ENCODE assay signal across 9 cellular contexts in the genomic region with DNA sequence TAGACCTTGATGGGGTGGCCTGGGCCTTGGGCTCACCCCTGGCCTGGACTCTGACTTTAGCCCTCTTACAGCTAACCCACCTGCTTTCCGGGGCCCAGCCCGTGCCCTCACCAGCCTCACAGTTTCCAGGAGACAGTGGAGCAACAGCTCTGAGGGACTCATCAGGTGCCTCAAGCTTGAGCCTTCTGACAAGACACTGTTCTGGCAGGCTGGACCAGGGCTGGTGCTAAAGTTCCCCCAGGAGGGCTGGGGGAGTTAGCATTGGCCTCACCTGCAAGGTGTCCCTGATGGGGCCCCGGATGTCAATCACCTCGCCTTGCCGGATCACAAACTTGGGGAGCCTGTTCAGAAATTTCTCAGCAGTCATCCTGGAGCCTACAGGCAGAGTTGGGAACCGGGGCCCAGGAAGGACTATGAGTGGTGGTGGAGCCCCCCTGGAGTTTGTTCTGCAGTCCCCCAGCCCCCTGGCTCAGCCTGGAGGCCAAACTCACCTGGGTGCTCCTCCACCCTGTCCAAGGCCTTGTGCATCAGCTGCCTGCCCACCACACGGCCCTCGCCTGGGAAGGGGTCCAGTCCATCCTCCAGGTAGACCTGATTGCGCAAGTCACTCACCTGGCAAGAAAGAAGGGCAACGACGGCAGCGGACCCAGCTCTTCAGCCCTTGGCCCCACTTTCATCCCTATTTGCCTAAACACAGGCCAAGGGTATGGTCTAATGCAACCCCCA. TPM values are rescaled to one million over a fixed set of nuclear protein-coding genes. Genes with fewer than 3 reads are reported as not detected.
DNase-seq lines count a peak whose midpoint lies in the region; ATAC-seq and TF ChIP-seq lines count a peak whose summit lies in the region.
"Had no signal": no experiment of that assay in that cellular context is flagged by ENCODE, and none has a peak within 500 bp of the region (broad histone marks: within the 10 kb centered on the region; RNA-seq: fewer than 3 reads in every experiment).

No MANE protein-coding gene starts in this region.

- H3K4me3 ChIP-seq in lower lobe of right lung (no peak overlapping the region), tibial nerve (no peak overlapping the region)

- ATAC-seq in lower lobe of right lung: no peak
- no peak for ATAC-seq in GM19328 (IDR thresholded peaks at IDR 0.05; ENCODE audit: unreplicated experiment)

- TF ChIP-seq POLR2A in tibial nerve (IDR thresholded peaks at IDR 0.05): no peak

- H3K36me3 Mint-ChIP-seq in activated naive CD4-positive, alpha-beta T cell treated with anti-CD3 and anti-CD28 coated beads for 36 hours (ENCODE audit: low read depth): peaks cover 18% of the 10 kb centered on the region
- peaks cover 44% of the 10 kb centered on the region for H3K36me3 Mint-ChIP-seq in activated T-helper 2 cell treated with anti-CD3 and anti-CD28 coated beads, Interferon-gamma antibody, Interleukin-2, Interleukin-4, amounts not matched to agents 10 μg/mL and 5 μg/mL and 100 μg/mL, durations not matched to agents 14 hours and 24 hours and 36 hours (ENCODE audit: low read depth)

- intact Hi-C loops in activated naive CD4-positive, alpha-beta T cell treated with anti-CD3 and anti-CD28 coated beads for 36 hours (cut with micrococcal nuclease): loop anchor here (5.0 kb wide), 1 partner anchor 157 kb away; no protein-coding TSS in a partner anchor
- intact Hi-C loops in activated T-helper 2 cell treated with anti-CD3 and anti-CD28 coated beads, Interferon-gamma antibody, Interleukin-2, Interleukin-4, amounts not matched to agents 10 μg/mL and 5 μg/mL and 100 μg/mL, durations not matched to agents 14 hours and 24 hours and 36 hours (cut with micrococcal nuclease): loop anchor here (1.0 to 10.0 kb wide), 3 partner anchors 8 to 261 kb away; no protein-coding TSS in a partner anchor
- intact Hi-C loops in lower lobe of right lung (cut with DNase I): no loop called here

- H3K27me3 Mint-ChIP-seq in activated naive CD4-positive, alpha-beta T cell treated with anti-CD3 and anti-CD28 coated beads for 36 hours (ENCODE audit: low read depth): no peaks in the 10 kb centered on the region
- H3K27me3 Mint-ChIP-seq in activated T-helper 2 cell treated with anti-CD3 and anti-CD28 coated beads, Interferon-gamma antibody, Interleukin-2, Interleukin-4, amounts not matched to agents 10 μg/mL and 5 μg/mL and 100 μg/mL, durations not matched to agents 14 hours and 24 hours and 36 hours (ENCODE audit: low read depth): no peaks in the 10 kb centered on the region

- 88 to 96% methylated on average over 8 to 9 of the region's 12 CpGs for WGBS in tibial nerve, 2 donors

- H3K27ac ChIP-seq in lower lobe of right lung: peak overlapping the region; percentile 60
- H3K27ac ChIP-seq in tibial nerve: peak overlapping the region; percentile 6 to 96 (median 69)

- no peak for DNase-seq in activated naive CD4-positive, alpha-beta T cell treated with anti-CD3 and anti-CD28 coated beads for 36 hours
- DNase-seq in activated naive CD4-positive, alpha-beta T cell treated with anti-CD3 and anti-CD28 coated beads, Interleukin-2, amount 50 U/mL, for 16 hours: no peak
- DNase-seq in activated T-helper 2 cell treated with anti-CD3 and anti-CD28 coated beads, Interferon-gamma antibody, Interleukin-2, Interleukin-4, amounts not matched to agents 10 μg/mL and 5 μg/mL and 100 μg/mL, durations not matched to agents 14 hours and 24 hours and 36 hours (ENCODE audit: low spot score): no peak
- DNase-seq in lower lobe of right lung (no peak), tibial nerve (ENCODE audit: low spot score in 2 of 2) (no peak), HPDE6-E6E7 (ENCODE audit: extremely low spot score) (no peak), NCI-H345 (lab: John Stamatoyannopoulos, UW) (no peak)

- TF ChIP-seq EP300 in tibial nerve (IDR thresholded peaks at IDR 0.05): no peak

- no peaks in the 10 kb centered on the region for H3K9me3 Mint-ChIP-seq in activated naive CD4-positive, alpha-beta T cell treated with anti-CD3 and anti-CD28 coated beads for 36 hours
- H3K9me3 Mint-ChIP-seq in activated T-helper 2 cell treated with anti-CD3 and anti-CD28 coated beads, Interferon-gamma antibody, Interleukin-2, Interleukin-4, amounts not matched to agents 10 μg/mL and 5 μg/mL and 100 μg/mL, durations not matched to agents 14 hours and 24 hours and 36 hours: no peaks in the 10 kb centered on the region

- H3K9me3 ChIP-seq in lower lobe of right lung (no peaks in the 10 kb centered on the region), tibial nerve (no peaks in the 10 kb centered on the region)

- H3K4me1 Mint-ChIP-seq in activated naive CD4-positive, alpha-beta T cell treated with anti-CD3 and anti-CD28 coated beads for 36 hours (ENCODE audit: low read depth): peaks cover 85% of the 10 kb centered on the region
- peaks cover 79% of the 10 kb centered on the region for H3K4me1 Mint-ChIP-seq in activated T-helper 2 cell treated with anti-CD3 and anti-CD28 coated beads, Interferon-gamma antibody, Interleukin-2, Interleukin-4, amounts not matched to agents 10 μg/mL and 5 μg/mL and 100 μg/mL, durations not matched to agents 14 hours and 24 hours and 36 hours (ENCODE audit: low read depth)

- H3K27ac Mint-ChIP-seq in activated naive CD4-positive, alpha-beta T cell treated with anti-CD3 and anti-CD28 coated beads for 36 hours: peak overlapping the region; percentile 92
- H3K27ac Mint-ChIP-seq in activated T-helper 2 cell treated with anti-CD3 and anti-CD28 coated beads, Interferon-gamma antibody, Interleukin-2, Interleukin-4, amounts not matched to agents 10 μg/mL and 5 μg/mL and 100 μg/mL, durations not matched to agents 14 hours and 24 hours and 36 hours: peak overlapping the region; percentile 100

- H3K4me1 ChIP-seq in lower lobe of right lung (peaks cover 91% of the 10 kb centered on the region), tibial nerve (peaks cover 0 to 83% (median 49%) of the 10 kb centered on the region in 4 donors)

- TF ChIP-seq CTCF in lower lobe of right lung (IDR thresholded peaks at IDR 0.05) (no peak), tibial nerve (IDR thresholded peaks at IDR 0.05) (no peak)

- no peaks in the 10 kb centered on the region for H3K27me3 ChIP-seq in lower lobe of right lung (ENCODE audit: low read depth)
- no peaks in the 10 kb centered on the region for H3K27me3 ChIP-seq in tibial nerve

- peaks cover 20% of the 10 kb centered on the region for H3K36me3 ChIP-seq in lower lobe of right lung
- H3K36me3 ChIP-seq in tibial nerve: peaks cover 0 to 8% (median 0%) of the 10 kb centered on the region in 3 donors

- peak overlapping the region; percentile 36 for H3K4me3 Mint-ChIP-seq in activated naive CD4-positive, alpha-beta T cell treated with anti-CD3 and anti-CD28 coated beads for 36 hours
- peak overlapping the region; percentile 77 for H3K4me3 Mint-ChIP-seq in activated T-helper 2 cell treated with anti-CD3 and anti-CD28 coated beads, Interferon-gamma antibody, Interleukin-2, Interleukin-4, amounts not matched to agents 10 μg/mL and 5 μg/mL and 100 μg/mL, durations not matched to agents 14 hours and 24 hours and 36 hours (ENCODE audit: low read depth)

- CTCF ChIA-PET in activated naive CD4-positive, alpha-beta T cell treated with anti-CD3 and anti-CD28 coated beads for 36 hours (lab: Charles Lee): interaction anchor here (0.5 to 8.8 kb wide), 11 partner anchors 7 to 436 kb away, joined by 3 to 210 read pairs (median 6); a partner anchor contains a TSS

RNA-seq across cellular contexts. Expression of a gene that starts 4.1 kb away (rescaled TPM):
- 100 to 1,000 TPM; 130 to 132 TPM for total RNA-seq in activated naive CD4-positive, alpha-beta T cell treated with anti-CD3 and anti-CD28 coated beads for 36 hours
- 437 TPM in 2 replicates for total RNA-seq in activated T-helper 2 cell treated with anti-CD3 and anti-CD28 coated beads, Interferon-gamma antibody, Interleukin-2, Interleukin-4, amounts not matched to agents 10 μg/mL and 5 μg/mL and 100 μg/mL, durations not matched to agents 14 hours and 24 hours and 36 hours
- total RNA-seq in lower lobe of right lung (204 TPM), tibial nerve (10 to 100 TPM; 49.6 to 97.2 (median 56.0) TPM)

RNA-seq across cellular contexts. Expression of a gene that starts 22.4 kb away (rescaled TPM):
- total RNA-seq in activated naive CD4-positive, alpha-beta T cell treated with anti-CD3 and anti-CD28 coated beads for 36 hours: 10 to 100 TPM; 26.4 to 26.9 TPM
- 13.1 and 14.2 TPM in 2 replicates for total RNA-seq in activated T-helper 2 cell treated with anti-CD3 and anti-CD28 coated beads, Interferon-gamma antibody, Interleukin-2, Interleukin-4, amounts not matched to agents 10 μg/mL and 5 μg/mL and 100 μg/mL, durations not matched to agents 14 hours and 24 hours and 36 hours
- total RNA-seq in lower lobe of right lung: 65.1 TPM
- total RNA-seq in tibial nerve: 10 to 100 TPM; 13.8 to 48.3 (median 19.7) TPM

RNA-seq across cellular contexts. Expression of a gene that starts 33.7 kb away (rescaled TPM):
- total RNA-seq in activated naive CD4-positive, alpha-beta T cell treated with anti-CD3 and anti-CD28 coated beads for 36 hours: 100 to 1,000 TPM; 129 to 141 TPM
- 237 and 243 TPM in 2 replicates for total RNA-seq in activated T-helper 2 cell treated with anti-CD3 and anti-CD28 coated beads, Interferon-gamma antibody, Interleukin-2, Interleukin-4, amounts not matched to agents 10 μg/mL and 5 μg/mL and 100 μg/mL, durations not matched to agents 14 hours and 24 hours and 36 hours
- total RNA-seq in lower lobe of right lung: 541 TPM
- total RNA-seq in tibial nerve: 1 to 10 TPM in 1 of 4 donors, not detected in 3; 4.8 TPM
- total RNA-seq: kidney epithelial cell had no signal

RNA-seq across cellular contexts. Expression of a gene that starts 50.0 kb away (rescaled TPM):
- total RNA-seq in activated naive CD4-positive, alpha-beta T cell treated with anti-CD3 and anti-CD28 coated beads for 36 hours: 10 to 100 TPM; 45.7 to 47.0 TPM
- 39.6 and 39.8 TPM in 2 replicates for total RNA-seq in activated T-helper 2 cell treated with anti-CD3 and anti-CD28 coated beads, Interferon-gamma antibody, Interleukin-2, Interleukin-4, amounts not matched to agents 10 μg/mL and 5 μg/mL and 100 μg/mL, durations not matched to agents 14 hours and 24 hours and 36 hours
- total RNA-seq in lower lobe of right lung (10.2 TPM), tibial nerve (10 to 100 TPM; 14.9 to 23.7 (median 20.0) TPM)

Comparison
In these comparisons a context has a peak if more than half of its experiments do, and no peak if none do; other contexts are left out.
1. RNA of a gene that starts 33.7 kb away (total RNA-seq): 541 TPM in lower lobe of right lung (single experiment), 237 to 243 TPM in activated T-helper 2 cell treated with anti-CD3 and anti-CD28 coated beads, Interferon-gamma antibody, Interleukin-2, Interleukin-4, amounts not matched to agents 10 μg/mL and 5 μg/mL and 100 μg/mL, durations not matched to agents 14 hours and 24 hours and 36 hours and 129 to 141 TPM in activated naive CD4-positive, alpha-beta T cell treated with anti-CD3 and anti-CD28 coated beads for 36 hours; 4.8 TPM in tibial nerve; every median in the first group is over 10 times any median in the second.